In genomic region chr13:30145709-30146367, GRCh38 we compare ENCODE assay signal across 13 cellular contexts.
DNase-seq lines count a peak whose midpoint lies in the region; ATAC-seq and TF ChIP-seq lines count a peak whose summit lies in the region.
"Had no signal": no experiment of that assay in that cellular context is flagged by ENCODE, and none has a peak within 500 bp of the region (broad histone marks: within the 10 kb centered on the region; RNA-seq: fewer than 3 reads in every experiment).

No MANE protein-coding gene starts in this region.

- no TSS peak for BruUV-seq in Caco-2 (replicated peaks; lab: Mats Ljungman, UMichigan)

- intact Hi-C loops in CD4-positive, alpha-beta T cell (cut with DNase I, micrococcal nuclease), result no loop called here
- intact Hi-C loops in Caco-2 (cut with micrococcal nuclease; ENCODE audit: unreplicated experiment), result no loop called here

- H3K4me1 Mint-ChIP-seq in CD4-positive, alpha-beta T cell (ENCODE audit: low read depth), result peaks cover 93% of the 10 kb centered on the region
- H3K4me1 Mint-ChIP-seq in activated T-cell treated with anti-CD3 and anti-CD28 coated beads, Interleukin-2, amount 50 U/mL, for 4 hours (ENCODE audit: low read depth), result peaks cover 92% of the 10 kb centered on the region
- peaks cover 16% of the 10 kb centered on the region for H3K4me1 Mint-ChIP-seq in Caco-2 (ENCODE audit: low read depth, unreplicated experiment)

- H3K27ac Mint-ChIP-seq in CD4-positive, alpha-beta T cell, result peak overlapping the region; percentile 91
- no peak overlapping the region for H3K27ac Mint-ChIP-seq in Caco-2 (ENCODE audit: unreplicated experiment)

- no peak for TF ChIP-seq CTCF in CD4-positive, alpha-beta T cell (IDR thresholded peaks at IDR 0.05)
- no peak for TF ChIP-seq CTCF in Caco-2 (IDR thresholded peaks at IDR 0.05; ENCODE audit: insufficient read depth in 1 of 2, low read depth in 1 of 2, low read length in 1 of 2, severe bottlenecking in 1 of 2, unreplicated experiment in 1 of 2)
- TF ChIP-seq CTCF in BE2C (IDR thresholded peaks at IDR 0.05; ENCODE audit: low read depth, low read length), result no peak

- no peaks in the 10 kb centered on the region for H3K9me3 Mint-ChIP-seq in CD4-positive, alpha-beta T cell
- H3K9me3 Mint-ChIP-seq in activated T-cell treated with anti-CD3 and anti-CD28 coated beads, Interleukin-2, amount 50 U/mL, for 4 hours, result peaks cover 6% of the 10 kb centered on the region
- H3K9me3 Mint-ChIP-seq in Caco-2 (ENCODE audit: unreplicated experiment), result peaks cover under 1% of the 10 kb centered on the region

- peaks cover 8% of the 10 kb centered on the region for H3K9me3 ChIP-seq in CD4-positive, alpha-beta T cell (ENCODE audit: control insufficient read depth, low read length)
- H3K9me3 ChIP-seq in Caco-2 (no peaks in the 10 kb centered on the region), BE2C (no peaks in the 10 kb centered on the region; the same call in 1 of the 2 replicates)
- H3K9me3 ChIP-seq: prostate gland had no signal

- no peak for DNase-seq in CD4-positive, alpha-beta T cell
- DNase-seq in activated T-cell treated with anti-CD3 and anti-CD28 coated beads, Interleukin-2, amount 50 U/mL, for 4 hours, result no peak
- DNase-seq in dermis blood vessel endothelial cell, result no peak
- no peak for DNase-seq in Caco-2
- no peak for DNase-seq in BE2C
- DNase-seq in NCI-H69 (lab: John Stamatoyannopoulos, UW), result no peak
- DNase-seq: DMS 273 treated with DMSO at 0.1 percent for 48 hours, dorsolateral prefrontal cortex, NCI-H510A had no signal

- ATAC-seq in CD4-positive, alpha-beta T cell (ENCODE audit: poor library complexity), result no peak
- peak; percentile 69 for ATAC-seq in GM18907 (IDR thresholded peaks at IDR 0.05; ENCODE audit: unreplicated experiment)
- peak; percentile 75 for ATAC-seq in HG02852 (IDR thresholded peaks at IDR 0.05; ENCODE audit: unreplicated experiment)
- ATAC-seq in activated T-cell treated with anti-CD3 and anti-CD28 coated beads, Interleukin-2, amount 50 U/mL, for 4 hours, result peak; percentile 71 to 77

- no peaks in the 10 kb centered on the region for H3K27me3 Mint-ChIP-seq in CD4-positive, alpha-beta T cell
- no peaks in the 10 kb centered on the region for H3K27me3 Mint-ChIP-seq in activated T-cell treated with anti-CD3 and anti-CD28 coated beads, Interleukin-2, amount 50 U/mL, for 4 hours (ENCODE audit: low read depth)
- peaks cover 3% of the 10 kb centered on the region for H3K27me3 Mint-ChIP-seq in Caco-2 (ENCODE audit: insufficient read depth, unreplicated experiment)

- H3K36me3 Mint-ChIP-seq in CD4-positive, alpha-beta T cell (ENCODE audit: low read depth), result peaks cover 3% of the 10 kb centered on the region
- no peaks in the 10 kb centered on the region for H3K36me3 Mint-ChIP-seq in activated T-cell treated with anti-CD3 and anti-CD28 coated beads, Interleukin-2, amount 50 U/mL, for 4 hours (ENCODE audit: insufficient read depth)
- H3K36me3 Mint-ChIP-seq in Caco-2 (ENCODE audit: insufficient read depth, unreplicated experiment), result no peaks in the 10 kb centered on the region

- no peak overlapping the region for H3K4me3 ChIP-seq in Caco-2 (ENCODE audit: low read depth, low read length)
- no peak overlapping the region for H3K4me3 ChIP-seq in BE2C (ENCODE audit: low read depth, low read length)
- H3K4me3 ChIP-seq: dorsolateral prefrontal cortex, prostate gland had no signal

- CTCF ChIA-PET in CD4-positive, alpha-beta T cell (lab: Charles Lee), result interaction anchor here (0.6 to 3.6 kb wide), 4 partner anchors 13 to 409 kb away, joined by 3 to 24 read pairs (median 3); no protein-coding TSS in a partner anchor
- CTCF ChIA-PET in Caco-2 (lab: Charles Lee), result interaction anchor here (0.9 kb wide), 1 partner anchor 13 kb away, joined by 4 read pairs; no protein-coding TSS in a partner anchor

- H3K4me1 ChIP-seq in Caco-2 (peaks cover 18% of the 10 kb centered on the region), BE2C (peaks cover 6% of the 10 kb centered on the region; the same call in 1 of the 2 replicates)
- H3K4me1 ChIP-seq: prostate gland had no signal

- POLR2A ChIA-PET in CD4-positive, alpha-beta T cell (lab: Charles Lee), result interaction anchor here (0.8 to 6.4 kb wide), 7 partner anchors 12 to 320 kb away, joined by 3 to 64 read pairs (median 7); partner anchors contain the start of genes HMGB1 and UBL3
- POLR2A ChIA-PET in Caco-2 (lab: Charles Lee), result no interaction called here

- H3K4me3 Mint-ChIP-seq in CD4-positive, alpha-beta T cell, result peak overlapping the region; percentile 68
- peak overlapping the region; percentile 52 for H3K4me3 Mint-ChIP-seq in activated T-cell treated with anti-CD3 and anti-CD28 coated beads, Interleukin-2, amount 50 U/mL, for 4 hours
- no peak overlapping the region for H3K4me3 Mint-ChIP-seq in Caco-2 (ENCODE audit: unreplicated experiment)

- H3K27ac ChIP-seq in CD4-positive, alpha-beta T cell (ENCODE audit: low read depth, low read length), result no peak overlapping the region
- H3K27ac ChIP-seq: dorsolateral prefrontal cortex, prostate gland, VCaP had no signal

- H3K27me3 ChIP-seq in CD4-positive, alpha-beta T cell (ENCODE audit: control insufficient read depth, insufficient read depth, low read length), result no peaks in the 10 kb centered on the region
- no peaks in the 10 kb centered on the region for H3K27me3 ChIP-seq in Caco-2 (replicated peaks; ENCODE audit: control insufficient read depth, insufficient read depth, low read length)
- no peaks in the 10 kb centered on the region for H3K27me3 ChIP-seq in BE2C
- H3K27me3 ChIP-seq: dorsolateral prefrontal cortex had no signal

- H3K36me3 ChIP-seq in Caco-2 (ENCODE audit: control insufficient read depth, insufficient read depth, low read length) (no peaks in the 10 kb centered on the region), BE2C (no peaks in the 10 kb centered on the region)
- H3K36me3 ChIP-seq: prostate gland had no signal
